Comparison of ENCODE assay signal across 9 cellular contexts in the genomic region with DNA sequence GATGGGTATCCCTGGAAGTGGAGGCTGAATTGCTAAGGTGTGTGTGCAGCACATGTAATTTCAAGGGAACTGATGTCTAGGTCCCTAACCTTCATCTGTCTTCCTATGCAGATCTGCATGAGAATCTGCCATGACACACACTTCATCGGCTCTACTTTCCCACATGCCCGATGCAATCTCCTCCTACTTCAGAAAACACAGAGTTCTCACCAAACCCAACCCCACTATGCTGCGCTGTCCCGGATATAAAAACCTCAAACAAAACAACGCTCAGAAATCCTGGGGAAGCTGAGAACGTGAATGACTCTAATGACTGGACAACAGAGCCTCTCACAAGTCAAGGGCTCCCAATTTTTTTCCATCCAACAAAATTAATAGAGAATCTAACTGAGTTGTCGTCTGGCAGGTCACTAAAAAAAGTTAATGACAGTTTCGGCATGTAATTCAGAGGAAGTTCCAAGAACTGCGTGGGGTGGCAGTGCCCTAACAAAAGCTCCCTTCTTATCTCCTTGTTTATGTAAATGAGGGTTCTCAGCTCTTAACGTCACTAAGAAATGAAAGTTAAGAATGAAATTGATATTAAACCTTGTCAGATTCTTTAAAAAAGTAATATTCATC. TPM values are rescaled to one million over a fixed set of nuclear protein-coding genes. Genes with fewer than 3 reads are reported as not detected.
DNase-seq lines count a peak whose midpoint lies in the region; TF ChIP-seq lines count a peak whose summit lies in the region.
"Had no signal": no experiment of that assay in that cellular context is flagged by ENCODE, and none has a peak within 500 bp of the region (broad histone marks: within the 10 kb centered on the region; RNA-seq: fewer than 3 reads in every experiment).

No MANE protein-coding gene starts in this region.

- CTCF ChIA-PET in activated naive CD4-positive, alpha-beta T cell treated with anti-CD3 and anti-CD28 coated beads for 36 hours (lab: Charles Lee), result interaction anchor here (1.3 kb wide), 1 partner anchor 13 kb away, joined by 5 read pairs; no protein-coding TSS in a partner anchor

- no peak overlapping the region for H3K4me3 ChIP-seq in uterus

- H3K4me1 Mint-ChIP-seq in activated naive CD4-positive, alpha-beta T cell treated with anti-CD3 and anti-CD28 coated beads for 36 hours (ENCODE audit: low read depth), result peaks cover 9% of the 10 kb centered on the region
- H3K4me1 Mint-ChIP-seq in T-helper 2 cell treated with Interferon-gamma antibody and Interleukin-4, amounts not matched to agents 5 μg/mL and 100 μg/mL, for 36 hours (ENCODE audit: low read depth), result peaks cover 9% of the 10 kb centered on the region

- peak overlapping the region; percentile 5 for H3K27ac Mint-ChIP-seq in activated naive CD4-positive, alpha-beta T cell treated with anti-CD3 and anti-CD28 coated beads for 36 hours
- peak overlapping the region; percentile 3 for H3K27ac Mint-ChIP-seq in T-helper 2 cell treated with Interferon-gamma antibody and Interleukin-4, amounts not matched to agents 5 μg/mL and 100 μg/mL, for 36 hours

- H3K9me3 Mint-ChIP-seq in activated naive CD4-positive, alpha-beta T cell treated with anti-CD3 and anti-CD28 coated beads for 36 hours, result no peaks in the 10 kb centered on the region
- no peaks in the 10 kb centered on the region for H3K9me3 Mint-ChIP-seq in T-helper 2 cell treated with Interferon-gamma antibody and Interleukin-4, amounts not matched to agents 5 μg/mL and 100 μg/mL, for 36 hours

- H3K4me1 ChIP-seq in uterus, result no peaks in the 10 kb centered on the region

- no peaks in the 10 kb centered on the region for H3K36me3 Mint-ChIP-seq in activated naive CD4-positive, alpha-beta T cell treated with anti-CD3 and anti-CD28 coated beads for 36 hours (ENCODE audit: low read depth)
- H3K36me3 Mint-ChIP-seq in T-helper 2 cell treated with Interferon-gamma antibody and Interleukin-4, amounts not matched to agents 5 μg/mL and 100 μg/mL, for 36 hours (ENCODE audit: low read depth), result no peaks in the 10 kb centered on the region

- H3K27ac ChIP-seq in uterus, result peak overlapping the region; percentile 27 to 78
- H3K27ac ChIP-seq: C4-2B had no signal

- H3K9me3 ChIP-seq in uterus, result no peaks in the 10 kb centered on the region

- H3K27me3 ChIP-seq in uterus, result no peaks in the 10 kb centered on the region

- DNase-seq in activated naive CD4-positive, alpha-beta T cell treated with anti-CD3 and anti-CD28 coated beads for 36 hours, result peak; percentile 37
- no peak for DNase-seq in activated naive CD4-positive, alpha-beta T cell treated with anti-CD3 and anti-CD28 coated beads, Interleukin-2, amount 50 U/mL, for 16 hours
- DNase-seq in T-helper 2 cell treated with Interferon-gamma antibody and Interleukin-4, amounts not matched to agents 5 μg/mL and 100 μg/mL, for 36 hours (ENCODE audit: low spot score), result peak; percentile 61
- DNase-seq in fibroblast of peridontal ligament (ENCODE audit: extremely low read depth) (peak; percentile 88), uterus (no peak), ureter (ENCODE audit: low spot score) (no peak), hippocampal formation (lab: John Stamatoyannopoulos, UW) (no peak)
- no peak for DNase-seq in activated CD4-positive, CD25-positive, alpha-beta regulatory T cell treated with anti-CD3 and anti-CD28 coated beads, Interleukin-2, amount 50 U/mL, for 72 hours

- TF ChIP-seq CTCF in uterus (IDR thresholded peaks at IDR 0.05), result no peak

- no peaks in the 10 kb centered on the region for H3K36me3 ChIP-seq in uterus

- H3K27me3 Mint-ChIP-seq in activated naive CD4-positive, alpha-beta T cell treated with anti-CD3 and anti-CD28 coated beads for 36 hours (ENCODE audit: low read depth), result no peaks in the 10 kb centered on the region
- H3K27me3 Mint-ChIP-seq in T-helper 2 cell treated with Interferon-gamma antibody and Interleukin-4, amounts not matched to agents 5 μg/mL and 100 μg/mL, for 36 hours (ENCODE audit: low read depth), result no peaks in the 10 kb centered on the region

- intact Hi-C loops in activated naive CD4-positive, alpha-beta T cell treated with anti-CD3 and anti-CD28 coated beads for 36 hours (cut with micrococcal nuclease), result loop anchor here (1.0 to 5.0 kb wide), 2 partner anchors 11 to 39 kb away; a partner anchor contains a TSS
- intact Hi-C loops in uterus (cut with DNase I; ENCODE audit: low total_unique reads), result no loop called here

- TF ChIP-seq POLR2A in uterus (IDR thresholded peaks at IDR 0.05), result no peak

- H3K4me3 Mint-ChIP-seq in activated naive CD4-positive, alpha-beta T cell treated with anti-CD3 and anti-CD28 coated beads for 36 hours, result peak overlapping the region; percentile 44
- H3K4me3 Mint-ChIP-seq in T-helper 2 cell treated with Interferon-gamma antibody and Interleukin-4, amounts not matched to agents 5 μg/mL and 100 μg/mL, for 36 hours, result peak overlapping the region; percentile 66

RNA-seq across cellular contexts. Expression of a gene that starts 39.0 kb away (rescaled TPM):
- total RNA-seq in activated naive CD4-positive, alpha-beta T cell treated with anti-CD3 and anti-CD28 coated beads for 36 hours, result 10 to 100 TPM; 18.3 to 19.0 TPM
- 10 to 100 TPM in 3 of 4 donors, 1 to 10 TPM in 1; 6.4 to 62.5 (median 28.9) TPM for total RNA-seq in uterus
- total RNA-seq in ureter, result 34.6 TPM

Comparison
In these comparisons a context has a peak if more than half of its experiments do, and no peak if none do; other contexts are left out.
1. DNase-seq: peak in activated naive CD4-positive, alpha-beta T cell treated with anti-CD3 and anti-CD28 coated beads for 36 hours (single experiment), T-helper 2 cell treated with Interferon-gamma antibody and Interleukin-4, amounts not matched to agents 5 μg/mL and 100 μg/mL, for 36 hours (single experiment) and fibroblast of peridontal ligament (single experiment); none in activated naive CD4-positive, alpha-beta T cell treated with anti-CD3 and anti-CD28 coated beads, Interleukin-2, amount 50 U/mL, for 16 hours (single experiment), uterus (0 of 2), ureter (single experiment), activated CD4-positive, CD25-positive, alpha-beta regulatory T cell treated with anti-CD3 and anti-CD28 coated beads, Interleukin-2, amount 50 U/mL, for 72 hours (single experiment) and hippocampal formation (0 of 2).